Comparison of ENCODE assay signal across 18 cellular contexts in genomic region chr3:194974468-194975135, GRCh38.
"Had no signal": no experiment of that assay in that cellular context is flagged by ENCODE, and none has a peak within 500 bp of the region (broad histone marks: within the 10 kb centered on the region; RNA-seq: fewer than 3 reads in every experiment).

No MANE protein-coding gene starts in this region.

- ATAC-seq: gastroesophageal sphincter, pancreas, psoas muscle, right cardiac atrium, WTC11 had no signal

- H3K36me3 Mint-ChIP-seq: activated naive CD8-positive, alpha-beta T cell; WTC11 had no signal

- H3K27ac ChIP-seq: adrenal gland, esophagus squamous epithelium, gastroesophageal sphincter, neutrophil, pancreas, psoas muscle had no signal

- H3K9me3 ChIP-seq: adrenal gland, ascending aorta, esophagus squamous epithelium, neutrophil, pancreas, psoas muscle had no signal

- H3K9me3 Mint-ChIP-seq: activated T-helper 1 cell treated with anti-CD3 and anti-CD28 coated beads, Interleukin-12 subunit alpha, Interleukin-12 subunit beta, Interleukin-2, Interleukin-4 antibody, amounts not matched to agents 30 ng/mL and 10 ng/mL and 1 ng/mL, durations not matched to agents 14 hours and 24 hours and 36 hours; central memory CD8-positive, alpha-beta T cell; nephron had no signal

- H3K27ac Mint-ChIP-seq: activated naive CD8-positive, alpha-beta T cell; activated T-helper 1 cell treated with anti-CD3 and anti-CD28 coated beads, Interleukin-12 subunit alpha, Interleukin-12 subunit beta, Interleukin-2, Interleukin-4 antibody, amounts not matched to agents 30 ng/mL and 10 ng/mL and 1 ng/mL, durations not matched to agents 14 hours and 24 hours and 36 hours; nephron; WTC11 had no signal

- H3K4me3 ChIP-seq: adrenal gland, ascending aorta, esophagus squamous epithelium, gastroesophageal sphincter, pancreas, psoas muscle had no signal

- H3K27me3 ChIP-seq: adrenal gland, ascending aorta, esophagus squamous epithelium, neutrophil, pancreas had no signal

- H3K36me3 ChIP-seq: adrenal gland, ascending aorta, esophagus squamous epithelium, gastroesophageal sphincter, neutrophil, pancreas had no signal

- H3K4me1 Mint-ChIP-seq: central memory CD8-positive, alpha-beta T cell; nephron; WTC11 had no signal

- DNase-seq: adrenal gland; esophagus squamous epithelium; midbrain; pancreas; psoas muscle; right cardiac atrium; stimulated activated CD4-positive, alpha-beta T cell treated with anti-CD3 and anti-CD28 coated beads, Interleukin-12 subunit alpha, Interleukin-12 subunit beta, amount 100 ng/mL, for 4 hours; stimulated activated CD4-positive, alpha-beta T cell treated with anti-CD3 and anti-CD28 coated beads, Interleukin-4, amount 100 ng/mL, for 4 hours; T-helper 1 cell; trophoblast cell had no signal

- H3K4me1 ChIP-seq: adrenal gland, gastroesophageal sphincter, pancreas had no signal

- H3K4me3 Mint-ChIP-seq: activated naive CD8-positive, alpha-beta T cell; activated T-helper 1 cell treated with anti-CD3 and anti-CD28 coated beads, Interleukin-12 subunit alpha, Interleukin-12 subunit beta, Interleukin-2, Interleukin-4 antibody, amounts not matched to agents 30 ng/mL and 10 ng/mL and 1 ng/mL, durations not matched to agents 14 hours and 24 hours and 36 hours; central memory CD8-positive, alpha-beta T cell; nephron; WTC11 had no signal
